Comparison of ENCODE assay signal across 15 cellular contexts in the genomic region with DNA sequence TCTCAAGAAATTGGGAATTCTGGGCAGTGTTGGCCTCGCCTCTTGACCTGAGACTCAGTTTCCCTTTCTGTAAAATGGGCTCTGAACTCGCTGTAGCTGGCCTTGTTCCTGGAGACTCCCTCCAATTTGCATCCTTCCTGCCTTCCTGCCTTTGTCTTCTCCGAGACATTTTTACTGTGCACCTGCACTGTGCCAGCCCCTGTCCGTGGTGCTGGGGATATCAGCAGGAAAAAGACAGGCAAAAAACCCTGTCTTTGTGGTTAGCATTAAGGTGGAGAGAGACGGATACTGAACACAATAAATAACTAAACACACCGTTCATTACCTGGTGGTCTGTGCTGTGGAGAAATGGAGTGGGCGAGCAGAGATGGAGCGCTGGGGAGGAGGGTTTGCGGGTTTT. TPM values are rescaled to one million over a fixed set of nuclear protein-coding genes. Genes with fewer than 3 reads are reported as not detected.
DNase-seq lines count a peak whose midpoint lies in the region; ATAC-seq, FAIRE-seq and TF ChIP-seq lines count a peak whose summit lies in the region.
"Had no signal": no experiment of that assay in that cellular context is flagged by ENCODE, and none has a peak within 500 bp of the region (broad histone marks: within the 10 kb centered on the region; RNA-seq: fewer than 3 reads in every experiment).

No MANE protein-coding gene starts in this region.

- CTCF ChIA-PET in H1 (lab: Charles Lee; ENCODE audit: partially characterized antibody): no interaction called here

- H4K8ac ChIP-seq in H1 (ENCODE audit: extremely low read depth, insufficient read depth, low read length): no peak overlapping the region

- H3K9me3 ChIP-seq in H1 (ENCODE audit: insufficient read depth in 2 of 2, low read depth in 1 of 2, low read length in 1 of 2): 0 out of 4 replicates have a peak, but pooled peaks cover 0 to 4% of the 10 kb centered on the region in 2 experiments
- H3K9me3 ChIP-seq: BE2C, Peyer's patch had no signal

- H2BK5ac ChIP-seq in H1 (ENCODE audit: low read depth, low read length): no peak overlapping the region

- H3K18ac ChIP-seq in H1 (ENCODE audit: extremely low read depth, low read length): no peak overlapping the region

- H2AFZ ChIP-seq in GM23338: no peak overlapping the region
- no peak overlapping the region for H2AFZ ChIP-seq in H1 (ENCODE audit: low read length)

- FAIRE-seq in H1 (lab: Jason Lieb, UNC) (peak; percentile 77), urothelium cell line (lab: Jason Lieb, UNC) (peak; percentile 27)

- H4K20me1 ChIP-seq in GM23338 (replicated peaks; ENCODE audit: insufficient read depth) (peaks cover 79% of the 10 kb centered on the region), H1 (replicated peaks in 1 of 2; ENCODE audit: control insufficient read depth in 1 of 2, insufficient read depth in 2 of 2, low read length in 2 of 2) (peaks cover 24 to 44% of the 10 kb centered on the region in 2 experiments)

- POLR2A ChIA-PET in H1 (lab: Charles Lee; ENCODE audit: partially characterized antibody): no interaction called here

- H2BK20ac ChIP-seq in H1 (ENCODE audit: low read length): no peak overlapping the region

- TF ChIP-seq RAD21 in H1 (IDR thresholded peaks at IDR 0.05 in 1 of 2, conservative IDR thresholded peaks at IDR 0.05 in 1 of 2; ENCODE audit: low read depth in 2 of 2, low read length in 2 of 2): no peak

- no peaks in the 10 kb centered on the region for H3K9me2 ChIP-seq in GM23338 (ENCODE audit: insufficient read depth)

- H3K27ac Mint-ChIP-seq in GM23338: 0 out of 2 replicates have a peak overlapping the region, but pooled peaks have one; percentile 54
- H3K27ac Mint-ChIP-seq: CD4-positive, alpha-beta T cell had no signal

- no peaks in the 10 kb centered on the region; the same call in 2 of the 3 replicates for H3K9me3 Mint-ChIP-seq in GM23338
- H3K9me3 Mint-ChIP-seq: CD4-positive, alpha-beta T cell had no signal

- H3K36me3 ChIP-seq in GM23338 (ENCODE audit: insufficient read depth) (no peaks in the 10 kb centered on the region; the same call in none of the 2 replicates), H1 (ENCODE audit: control insufficient read depth in 2 of 4, insufficient read depth in 4 of 4, low read length in 3 of 4) (peaks cover 0 to 5% (median 0%) of the 10 kb centered on the region in 4 experiments; a peak in 1 of 8 replicates)
- H3K36me3 ChIP-seq: BE2C, Peyer's patch had no signal

- DNase-seq in GM23338 (ENCODE audit: low spot score) (no peak), H1 (ENCODE audit: low read depth in 1 of 2, low spot score in 2 of 2) (peak in 1 of 2 experiments; percentile 49), urothelium cell line (ENCODE audit: low spot score) (peak; percentile 48), cortex of kidney (lab: John Stamatoyannopoulos, UW) (no peak)
- DNase-seq: BE2C; CD4-positive, alpha-beta T cell; DMS53; HCEC 1CT; NCI-H510A treated with DMSO at 0.1 percent for 48 hours; Peyer's patch; Right ventricle myocardium superior had no signal

- no peak overlapping the region for H2BK120ac ChIP-seq in H1 (replicated peaks; ENCODE audit: low read depth, low read length)

- peaks cover 25% of the 10 kb centered on the region for H3K79me1 ChIP-seq in H1 (ENCODE audit: low read depth, low read length)

- H3K4me1 ChIP-seq in GM23338 (ENCODE audit: insufficient read depth) (peaks cover 52% of the 10 kb centered on the region), H1 (replicated peaks in 1 of 4; ENCODE audit: control insufficient read depth in 3 of 4, insufficient read depth in 4 of 4, low read length in 3 of 4) (peaks cover 13 to 36% (median 20%) of the 10 kb centered on the region in 4 experiments)
- H3K4me1 ChIP-seq: BE2C, Peyer's patch had no signal

- no peak overlapping the region for H3K14ac ChIP-seq in H1 (ENCODE audit: insufficient read length)

- H3F3A ChIP-seq in GM23338 (replicated peaks; ENCODE audit: low read depth): peaks cover 23% of the 10 kb centered on the region

- H3K23me2 ChIP-seq in H1 (ENCODE audit: low read depth, low read length): peaks cover 10% of the 10 kb centered on the region; the same call in 1 of the 2 replicates

- no peak overlapping the region for H2AK5ac ChIP-seq in H1 (ENCODE audit: low read depth, low read length)

- ATAC-seq in GM23338 (peak; percentile 13), SK-N-SH treated with all-trans-retinoic acid at 6 μM for 48 hours (peak; percentile 39; the same call in 1 of the 3 replicates), HG03439 (IDR thresholded peaks at IDR 0.05; ENCODE audit: unreplicated experiment) (no peak), HG02763 (IDR thresholded peaks at IDR 0.05; ENCODE audit: unreplicated experiment) (no peak)

- peaks cover 83% of the 10 kb centered on the region for H3K4me1 Mint-ChIP-seq in GM23338

- H3K4me3 ChIP-seq in GM23338 (no peak overlapping the region), H1 (ENCODE audit: extremely low read depth in 1 of 4, insufficient read depth in 2 of 4, low read depth in 3 of 4, low read length in 4 of 4) (no peak overlapping the region)
- H3K4me3 ChIP-seq: Peyer's patch, SK-N-MC had no signal

- H2BK12ac ChIP-seq in H1 (ENCODE audit: low read depth, low read length): no peak overlapping the region

- H3K9ac ChIP-seq in H1 (replicated peaks in 1 of 4; ENCODE audit: extremely low read depth in 1 of 4, low read depth in 3 of 4, low read length in 3 of 4): no peak overlapping the region

- H3K4me3 Mint-ChIP-seq in GM23338: peak overlapping the region; percentile 55; the same call in 1 of the 3 replicates
- H3K4me3 Mint-ChIP-seq: CD4-positive, alpha-beta T cell had no signal

- H3K27me3 ChIP-seq in GM23338 (ENCODE audit: insufficient read depth): 0 out of 2 replicates have a peak, but pooled peaks cover 7% of the 10 kb centered on the region
- H3K27me3 ChIP-seq in H1 (replicated peaks in 1 of 4; ENCODE audit: control insufficient read depth in 3 of 4, extremely low read depth in 1 of 4, insufficient read depth in 3 of 4, low read length in 3 of 4): no peaks in the 10 kb centered on the region
- H3K27me3 ChIP-seq: Peyer's patch had no signal

- H4K5ac ChIP-seq in H1 (ENCODE audit: insufficient read length, low read depth, low read length): no peak overlapping the region

- peaks cover 14% of the 10 kb centered on the region for H3K27me3 Mint-ChIP-seq in GM23338 (ENCODE audit: insufficient read depth, low read depth, poor library complexity)

- no peak overlapping the region for H4K91ac ChIP-seq in H1 (replicated peaks; ENCODE audit: insufficient read length, low read length)

- TF ChIP-seq POLR2A in H1 (IDR thresholded peaks at IDR 0.05; ENCODE audit: control extremely low read depth in 1 of 2, low read depth in 2 of 2, low read length in 2 of 2): no peak

- H3K56ac ChIP-seq in H1 (replicated peaks; ENCODE audit: insufficient read length, low read depth, low read length): no peak overlapping the region

- H2BK15ac ChIP-seq in H1 (ENCODE audit: low read length): no peak overlapping the region

- TF ChIP-seq CTCF in GM23338 (conservative IDR thresholded peaks at IDR 0.05; ENCODE audit: low read depth in 2 of 2): no peak
- TF ChIP-seq CTCF in H1 (IDR thresholded peaks at IDR 0.05; ENCODE audit: control extremely low read depth in 1 of 3, insufficient read depth in 1 of 3, low read depth in 1 of 3, low read length in 3 of 3): no peak

- no peak overlapping the region for H3K23ac ChIP-seq in H1 (ENCODE audit: insufficient read length)

- H3K4me2 ChIP-seq in GM23338 (no peak overlapping the region), H1 (ENCODE audit: insufficient read depth in 1 of 2, low read depth in 2 of 2, low read length in 2 of 2) (peak overlapping the region in 1 of 2 experiments; percentile 37; a peak in 1 of 4 replicates)

- H3K27ac ChIP-seq in GM23338 (ENCODE audit: low read depth) (no peak overlapping the region), H1 (ENCODE audit: low read depth, low read length) (no peak overlapping the region)
- H3K27ac ChIP-seq: Peyer's patch, SK-N-MC had no signal

- TF ChIP-seq EP300 in H1 (IDR thresholded peaks at IDR 0.05; ENCODE audit: borderline replicate concordance in 1 of 2, low read depth in 2 of 2, low read length in 2 of 2): no peak

- WGBS in H1 (ENCODE audit: extremely low coverage in 1 of 2, insufficient coverage in 1 of 2, insufficient read length in 1 of 2, insufficient replicate concordance in 2 of 2, low coverage in 1 of 2, low lambda C conversion rate in 2 of 2, missing lambda C conversion rate in 1 of 2), 2 experiments: 73% methylated on average over 9 of the region's 9 CpGs; no CpG with 5 or more reads in 1 of the 2 experiments

- H3K4ac ChIP-seq in H1 (replicated peaks; ENCODE audit: insufficient read length, low read depth, low read length): no peak overlapping the region

- H3K79me2 ChIP-seq in GM23338 (replicated peaks; ENCODE audit: insufficient read depth) (peaks cover 92% of the 10 kb centered on the region), H1 (ENCODE audit: control insufficient read depth in 1 of 2, insufficient read depth in 2 of 2, low read length in 2 of 2) (peaks cover 21 to 96% of the 10 kb centered on the region in 2 experiments)

- H3K36me3 Mint-ChIP-seq in GM23338 (ENCODE audit: low read depth): peaks cover 40% of the 10 kb centered on the region

TF ChIP-seq in GM23338, 12 proteins besides CTCF, POLR2A, EP300 and RAD21 (continues in another document):
- TF ChIP-seq EZH2 (IDR thresholded peaks at IDR 0.05; ENCODE audit: low read depth, unreplicated experiment): no peak

TF ChIP-seq in SK-N-SH treated with all-trans-retinoic acid at 6 μM for 48 hours, 23 proteins besides CTCF, POLR2A, EP300 and RAD21 (continues in another document):
- no peak for TF ChIP-seq TOX (CRISPR knock-in tag; IDR thresholded peaks at IDR 0.05; ENCODE audit: borderline replicate concordance)
- no peak for TF ChIP-seq GLIS3 (CRISPR knock-in tag; IDR thresholded peaks at IDR 0.05)

TF ChIP-seq in H1, 55 proteins besides CTCF, POLR2A, EP300 and RAD21:
- no peak for TF ChIP-seq TCF12 (IDR thresholded peaks at IDR 0.05; ENCODE audit: low read depth, low read length)
- no peak for TF ChIP-seq PHF8 (conservative IDR thresholded peaks at IDR 0.05; ENCODE audit: low read depth, low read length)
- TF ChIP-seq SIN3A (conservative IDR thresholded peaks at IDR 0.05 in 1 of 2, IDR thresholded peaks at IDR 0.05 in 1 of 2; ENCODE audit: low read depth in 1 of 2, low read length in 2 of 2): peak; percentile 36 to 61; a peak in 2 of 4 replicates

RNA-seq across cellular contexts. Expression of a gene that starts 8.8 kb away (rescaled TPM):
- total RNA-seq in GM23338 (2014; rRNA removed; shearing (Covaris generic)): 42.6 and 47.6 TPM in 2 replicates
- polyA plus RNA-seq in GM23338 (2016; fragmentation: Nextera tagmentation; extraction: Ambion mirVana) (8.3 and 9.1 TPM in 2 replicates), H1 (2011; rRNA removed) (18.7 and 20.3 TPM in 2 replicates)
- total RNA-seq in H1 (2021; fragmentation: NEBNext Ultra II Directional; extraction: Animal tissue kit (Norgen Biotek cat#: 25700)): 94.3 and 95.9 TPM in 2 replicates
- polyA plus RNA-seq in H1 (2011; cell fraction: cytosol; rRNA removed): 19.2 TPM
- 108 TPM for polyA plus RNA-seq in H1 (2011; cell fraction: nucleus; rRNA removed)
- polyA plus RNA-seq in H1 (2012, experiment 1 of 2): 45.0 to 66.0 TPM (median 51.4 TPM) in 4 replicates
- 7.1 TPM for polyA plus RNA-seq in H1 (2012, experiment 2 of 2)
- 52.0 TPM for polyA plus RNA-seq in H1 (2013, experiment 1 of 2)
- 51.0 TPM for polyA plus RNA-seq in H1 (2013, experiment 2 of 2)
- 113 and 191 TPM in 2 replicates for polyA minus RNA-seq in H1 (2011; rRNA and poly(A)+ RNA removed)
- 34.1 TPM for polyA minus RNA-seq in H1 (2011; cell fraction: cytosol; rRNA and poly(A)+ RNA removed)
- polyA minus RNA-seq in H1 (2011; cell fraction: nucleus; rRNA and poly(A)+ RNA removed): 219 TPM
- total RNA-seq: CD4-positive, alpha-beta T cell had no signal

Comparison
In these comparisons a context has a peak if more than half of its experiments do, and no peak if none do; other contexts are left out.
1. ATAC-seq: peak in GM23338 (single experiment) and SK-N-SH treated with all-trans-retinoic acid at 6 μM for 48 hours (single experiment); none in HG03439 (single experiment) and HG02763 (single experiment).